In genomic region chr14:94365624-94366023, GRCh38 we compare ENCODE assay signal across 42 cellular contexts. TPM values are rescaled to one million over a fixed set of nuclear protein-coding genes. Genes with fewer than 3 reads are reported as not detected.
"Had no signal": no experiment of that assay in that cellular context is flagged by ENCODE, and none has a peak within 500 bp of the region (broad histone marks: within the 10 kb centered on the region; RNA-seq: fewer than 3 reads in every experiment).

No MANE protein-coding gene starts in this region.

- ATAC-seq: activated naive CD4-positive, alpha-beta T cell treated with anti-CD3 and anti-CD28 coated beads, Interleukin-2, amount 50 U/mL, for 72 hours; activated naive CD8-positive, alpha-beta T cell treated with anti-CD3 and anti-CD28 coated beads, Interleukin-2, amount 50 U/mL, for 24 hours; activated T-cell treated with anti-CD3 and anti-CD28 coated beads, Interleukin-2, amount 50 U/mL, for 4 hours; activated T-cell treated with anti-CD3 and anti-CD28 coated beads, Interleukin-2, amount 50 U/mL, for 72 hours; activated T-helper 17 cell treated with anti-CD3 and anti-CD28 coated beads, Interleukin-2, amount 50 U/mL, for 72 hours; body of pancreas had no signal

- H3K4me1 ChIP-seq: adrenal gland, ascending aorta, body of pancreas, breast epithelium had no signal

- H3K36me3 ChIP-seq: adrenal gland, ascending aorta, brain microvascular endothelial cell, breast epithelium, cardiac muscle cell had no signal

- H3K27me3 ChIP-seq: adrenal gland, ascending aorta, body of pancreas, brain microvascular endothelial cell, breast epithelium, cardiac muscle cell had no signal

- H3K36me3 Mint-ChIP-seq: activated naive CD4-positive, alpha-beta T cell treated with anti-CD3 and anti-CD28 coated beads, Interleukin-2, amount 10 ng/mL, durations not matched to agents 7 days and 5 days; activated naive CD4-positive, alpha-beta T cell treated with anti-CD3 and anti-CD28 coated beads, Interleukin-2, amount 50 U/mL, for 24 hours; activated naive CD4-positive, alpha-beta T cell treated with anti-CD3 and anti-CD28 coated beads, Interleukin-2, amount 50 U/mL, for 72 hours; activated naive CD8-positive, alpha-beta T cell; activated naive CD8-positive, alpha-beta T cell treated with anti-CD3 and anti-CD28 coated beads for 36 hours; activated naive CD8-positive, alpha-beta T cell treated with anti-CD3 and anti-CD28 coated beads, Interleukin-2, amount 10 ng/mL, durations not matched to agents 7 days and 5 days; brain had no signal

- H3K4me3 Mint-ChIP-seq: activated naive CD4-positive, alpha-beta T cell treated with anti-CD3 and anti-CD28 coated beads for 36 hours; activated naive CD4-positive, alpha-beta T cell treated with anti-CD3 and anti-CD28 coated beads, Interleukin-2, amount 10 ng/mL, durations not matched to agents 7 days and 5 days; activated naive CD4-positive, alpha-beta T cell treated with anti-CD3 and anti-CD28 coated beads, Interleukin-2, amount 50 U/mL, for 24 hours; activated naive CD8-positive, alpha-beta T cell; activated naive CD8-positive, alpha-beta T cell treated with anti-CD3 and anti-CD28 coated beads for 36 hours; activated naive CD8-positive, alpha-beta T cell treated with anti-CD3 and anti-CD28 coated beads, Interleukin-2, amount 10 ng/mL, durations not matched to agents 7 days and 5 days; activated naive CD8-positive, alpha-beta T cell treated with anti-CD3 and anti-CD28 coated beads, Interleukin-2, amount 50 U/mL, for 24 hours; activated T-cell treated with anti-CD3 and anti-CD28 coated beads, Interleukin-2, amount 50 U/mL, for 24 hours; activated T-cell treated with anti-CD3 and anti-CD28 coated beads, Interleukin-2, amount 50 U/mL, for 4 hours; activated T-cell treated with anti-CD3 and anti-CD28 coated beads, Interleukin-2, amount 50 U/mL, for 72 hours; activated T-helper 17 cell treated with anti-CD3 and anti-CD28 coated beads, Interleukin-2, amount 50 U/mL, for 72 hours; brain; central memory CD8-positive, alpha-beta T cell had no signal

- H3K27me3 Mint-ChIP-seq: activated naive CD4-positive, alpha-beta T cell treated with anti-CD3 and anti-CD28 coated beads, Interleukin-2, amount 50 U/mL, for 24 hours had no signal

- H3K9me3 ChIP-seq: adrenal gland, ascending aorta, body of pancreas, breast epithelium had no signal

- DNase-seq: activated effector memory CD4-positive, alpha-beta T cell treated with Interleukin-2 at 50 U/mL for 16 hours; activated gamma-delta T cell; activated gamma-delta T cell treated with Interleukin-2 at 50 U/mL for 16 hours; activated naive CD4-positive, alpha-beta T cell; activated naive CD4-positive, alpha-beta T cell treated with anti-CD3 and anti-CD28 coated beads for 36 hours; activated naive CD4-positive, alpha-beta T cell treated with anti-CD3 and anti-CD28 coated beads, Interleukin-2, amount 10 ng/mL, durations not matched to agents 7 days and 5 days; activated naive CD4-positive, alpha-beta T cell treated with anti-CD3 and anti-CD28 coated beads, Interleukin-2, amount 50 U/mL, for 16 hours; activated naive CD4-positive, alpha-beta T cell treated with Interleukin-2 at 50 U/mL for 16 hours; activated naive CD8-positive, alpha-beta T cell treated with anti-CD3 and anti-CD28 coated beads for 36 hours; activated naive CD8-positive, alpha-beta T cell treated with anti-CD3 and anti-CD28 coated beads, Interleukin-2, amount 10 ng/mL, durations not matched to agents 7 days and 5 days; activated naive CD8-positive, alpha-beta T cell treated with anti-CD3 and anti-CD28 coated beads, Interleukin-2, amount 50 U/mL, for 24 hours; activated T-cell treated with anti-CD3 and anti-CD28 coated beads, Interleukin-2, amount 50 U/mL, for 1 hour; activated T-cell treated with anti-CD3 and anti-CD28 coated beads, Interleukin-2, amount 50 U/mL, for 4 hours; activated T-cell treated with anti-CD3 and anti-CD28 coated beads, Interleukin-2, amount 50 U/mL, for 48 hours; activated T-cell treated with anti-CD3 and anti-CD28 coated beads, Interleukin-2, amount 50 U/mL, for 72 hours; adrenal gland; amniotic stem cell; amygdala; anterior cingulate cortex; body of pancreas; brain microvascular endothelial cell; caudate nucleus; central memory CD4-positive, alpha-beta T cell; cerebellar nuclear complex had no signal

- H3K4me1 Mint-ChIP-seq: activated naive CD4-positive, alpha-beta T cell treated with anti-CD3 and anti-CD28 coated beads, Interleukin-2, amount 10 ng/mL, durations not matched to agents 7 days and 5 days; activated naive CD4-positive, alpha-beta T cell treated with anti-CD3 and anti-CD28 coated beads, Interleukin-2, amount 50 U/mL, for 24 hours; activated naive CD8-positive, alpha-beta T cell treated with anti-CD3 and anti-CD28 coated beads for 36 hours; activated naive CD8-positive, alpha-beta T cell treated with anti-CD3 and anti-CD28 coated beads, Interleukin-2, amount 10 ng/mL, durations not matched to agents 7 days and 5 days; activated T-helper 17 cell treated with anti-CD3 and anti-CD28 coated beads, Interleukin-2, amount 50 U/mL, for 72 hours; brain; central memory CD8-positive, alpha-beta T cell had no signal

- H3K4me3 ChIP-seq: adrenal gland, ascending aorta, body of pancreas, breast epithelium, cardiac muscle cell had no signal

- H3K27ac Mint-ChIP-seq: activated naive CD4-positive, alpha-beta T cell treated with anti-CD3 and anti-CD28 coated beads for 36 hours; activated naive CD4-positive, alpha-beta T cell treated with anti-CD3 and anti-CD28 coated beads, Interleukin-2, amount 10 ng/mL, durations not matched to agents 7 days and 5 days; activated naive CD4-positive, alpha-beta T cell treated with anti-CD3 and anti-CD28 coated beads, Interleukin-2, amount 50 U/mL, for 24 hours; activated naive CD4-positive, alpha-beta T cell treated with anti-CD3 and anti-CD28 coated beads, Interleukin-2, amount 50 U/mL, for 72 hours; activated naive CD8-positive, alpha-beta T cell; activated naive CD8-positive, alpha-beta T cell treated with anti-CD3 and anti-CD28 coated beads for 36 hours; activated naive CD8-positive, alpha-beta T cell treated with anti-CD3 and anti-CD28 coated beads, Interleukin-2, amount 10 ng/mL, durations not matched to agents 7 days and 5 days; activated naive CD8-positive, alpha-beta T cell treated with anti-CD3 and anti-CD28 coated beads, Interleukin-2, amount 50 U/mL, for 24 hours; activated T-cell treated with anti-CD3 and anti-CD28 coated beads, Interleukin-2, amount 50 U/mL, for 24 hours; activated T-cell treated with anti-CD3 and anti-CD28 coated beads, Interleukin-2, amount 50 U/mL, for 72 hours; activated T-helper 17 cell treated with anti-CD3 and anti-CD28 coated beads, Interleukin-2, amount 50 U/mL, for 72 hours; activated T-helper 2 cell treated with anti-CD3 and anti-CD28 coated beads, Interferon-gamma antibody, Interleukin-2, Interleukin-4, amounts not matched to agents 10 μg/mL and 5 μg/mL and 100 μg/mL, durations not matched to agents 14 hours and 24 hours and 36 hours; brain had no signal

- FAIRE-seq: astrocyte, bronchial epithelial cell had no signal

- H3K27ac ChIP-seq: adrenal gland, ascending aorta, body of pancreas, brain microvascular endothelial cell, breast epithelium, cardiac muscle cell had no signal

- H3K9me3 Mint-ChIP-seq: activated naive CD4-positive, alpha-beta T cell treated with anti-CD3 and anti-CD28 coated beads for 36 hours; activated naive CD4-positive, alpha-beta T cell treated with anti-CD3 and anti-CD28 coated beads, Interleukin-2, amount 10 ng/mL, durations not matched to agents 7 days and 5 days; activated naive CD4-positive, alpha-beta T cell treated with anti-CD3 and anti-CD28 coated beads, Interleukin-2, amount 50 U/mL, for 24 hours; activated naive CD4-positive, alpha-beta T cell treated with anti-CD3 and anti-CD28 coated beads, Interleukin-2, amount 50 U/mL, for 72 hours; activated naive CD8-positive, alpha-beta T cell treated with anti-CD3 and anti-CD28 coated beads for 36 hours; activated naive CD8-positive, alpha-beta T cell treated with anti-CD3 and anti-CD28 coated beads, Interleukin-2, amount 10 ng/mL, durations not matched to agents 7 days and 5 days; activated naive CD8-positive, alpha-beta T cell treated with anti-CD3 and anti-CD28 coated beads, Interleukin-2, amount 50 U/mL, for 24 hours; activated T-cell treated with anti-CD3 and anti-CD28 coated beads, Interleukin-2, amount 50 U/mL, for 24 hours; activated T-cell treated with anti-CD3 and anti-CD28 coated beads, Interleukin-2, amount 50 U/mL, for 4 hours; activated T-cell treated with anti-CD3 and anti-CD28 coated beads, Interleukin-2, amount 50 U/mL, for 72 hours; activated T-helper 17 cell treated with anti-CD3 and anti-CD28 coated beads, Interleukin-2, amount 50 U/mL, for 72 hours; activated T-helper 2 cell treated with anti-CD3 and anti-CD28 coated beads, Interferon-gamma antibody, Interleukin-2, Interleukin-4, amounts not matched to agents 10 μg/mL and 5 μg/mL and 100 μg/mL, durations not matched to agents 14 hours and 24 hours and 36 hours; brain; central memory CD8-positive, alpha-beta T cell had no signal

RNA-seq across cellular contexts. Expression of gene SERPINA2, which starts 0.9 kb away (rescaled TPM):
- total RNA-seq: activated naive CD4-positive, alpha-beta T cell treated with anti-CD3 and anti-CD28 coated beads for 36 hours; activated naive CD4-positive, alpha-beta T cell treated with anti-CD3 and anti-CD28 coated beads, Interleukin-2, amount 50 U/mL, for 72 hours; activated naive CD8-positive, alpha-beta T cell treated with anti-CD3 and anti-CD28 coated beads for 36 hours; activated naive CD8-positive, alpha-beta T cell treated with anti-CD3 and anti-CD28 coated beads, Interleukin-2, amount 10 ng/mL, durations not matched to agents 7 days and 5 days; activated T-cell treated with anti-CD3 and anti-CD28 coated beads, Interleukin-2, amount 50 U/mL, for 4 hours; activated T-cell treated with anti-CD3 and anti-CD28 coated beads, Interleukin-2, amount 50 U/mL, for 72 hours; activated T-helper 2 cell treated with anti-CD3 and anti-CD28 coated beads, Interferon-gamma antibody, Interleukin-2, Interleukin-4, amounts not matched to agents 10 μg/mL and 5 μg/mL and 100 μg/mL, durations not matched to agents 14 hours and 24 hours and 36 hours; adrenal gland; aorta; ascending aorta; astrocyte; body of pancreas; breast epithelium; bronchial epithelial cell; cardiac muscle cell; cardiac septum; cerebellum; chondrocyte had no signal
- polyA plus RNA-seq: adipose tissue, adrenal gland, aorta, cardiac muscle cell had no signal

RNA-seq across cellular contexts. Expression of gene SERPINA6, which starts 42.5 kb away (rescaled TPM):
- total RNA-seq: activated naive CD4-positive, alpha-beta T cell treated with anti-CD3 and anti-CD28 coated beads for 36 hours; activated naive CD4-positive, alpha-beta T cell treated with anti-CD3 and anti-CD28 coated beads, Interleukin-2, amount 50 U/mL, for 72 hours; activated naive CD8-positive, alpha-beta T cell treated with anti-CD3 and anti-CD28 coated beads for 36 hours; activated naive CD8-positive, alpha-beta T cell treated with anti-CD3 and anti-CD28 coated beads, Interleukin-2, amount 10 ng/mL, durations not matched to agents 7 days and 5 days; activated T-cell treated with anti-CD3 and anti-CD28 coated beads, Interleukin-2, amount 50 U/mL, for 4 hours; activated T-cell treated with anti-CD3 and anti-CD28 coated beads, Interleukin-2, amount 50 U/mL, for 72 hours; activated T-helper 2 cell treated with anti-CD3 and anti-CD28 coated beads, Interferon-gamma antibody, Interleukin-2, Interleukin-4, amounts not matched to agents 10 μg/mL and 5 μg/mL and 100 μg/mL, durations not matched to agents 14 hours and 24 hours and 36 hours; adrenal gland; aorta; ascending aorta; astrocyte; bronchial epithelial cell; cardiac muscle cell; cardiac septum; cerebellum; chondrocyte had no signal
- polyA plus RNA-seq: aorta had no signal
